ENCODE assay signal across 15 cellular contexts in genomic region chr17:20465535-20465934, GRCh38. TPM values are rescaled to one million over a fixed set of nuclear protein-coding genes. Genes with fewer than 3 reads are reported as not detected.
DNase-seq lines count a peak whose midpoint lies in the region; ATAC-seq and TF ChIP-seq lines count a peak whose summit lies in the region.
"Not testable (repeated sequence)": the region's sequence is repeated elsewhere in the genome, so short reads cannot be mapped to it uniquely, and the experiment has no call there.
"Had no signal": no experiment of that assay in that cellular context is flagged by ENCODE, and none has a peak within 500 bp of the region (broad histone marks: within the 10 kb centered on the region; RNA-seq: fewer than 3 reads in every experiment).

No MANE protein-coding gene starts in this region.

- BruUV-seq in PC-3 (replicated peaks; lab: Mats Ljungman, UMichigan) = not testable (repeated sequence)

- CTCF ChIA-PET in PC-3 (lab: Charles Lee) = not testable (repeated sequence)

- intact Hi-C loops in PC-3 (cut with micrococcal nuclease); heart left ventricle (cut with DNase I); left ventricle myocardium superior (cut with micrococcal nuclease); right lobe of liver (cut with DNase I); gastrocnemius medialis (cut with DNase I; ENCODE audit: low total_unique reads): not testable (repeated sequence)

- H4K20me1 ChIP-seq in PC-3 (ENCODE audit: low read length) = not testable (repeated sequence)

- not testable (repeated sequence) for H3F3A ChIP-seq in PC-3 (ENCODE audit: low read length, unreplicated experiment)

- POLR2A ChIA-PET in PC-3 (lab: Charles Lee; ENCODE audit: unreplicated experiment) = not testable (repeated sequence)

- WGBS in gastroesophageal sphincter (ENCODE audit: low coverage in 1 of 2), 2 donors = no CpG with 5 or more reads among the region's 12 CpGs
- 33 to 45% methylated on average over 7 of the region's 12 CpGs; no CpG with 5 or more reads in 2 of the 4 donors for WGBS in heart left ventricle, 4 donors
- WGBS in right lobe of liver (ENCODE audit: insufficient coverage, low coverage, low lambda C conversion rate, missing lambda C conversion rate) = 43% methylated on average over 6 of the region's 12 CpGs

- H3K4me2 ChIP-seq in PC-3 (ENCODE audit: low read length) = not testable (repeated sequence)

- in situ Hi-C loops in gastrocnemius medialis (cut with MboI; ENCODE audit: low sequenced_read_pairs in 4 of 4) = not testable (repeated sequence)

- TF ChIP-seq POLR2A in gastroesophageal sphincter (IDR thresholded peaks at IDR 0.05); heart left ventricle (IDR thresholded peaks at IDR 0.05); right lobe of liver (IDR thresholded peaks at IDR 0.05); gastrocnemius medialis (IDR thresholded peaks at IDR 0.05): not testable (repeated sequence)

- TF ChIP-seq CTCF in PC-3 (conservative IDR thresholded peaks at IDR 0.05; ENCODE audit: low read depth, low read length); choroid plexus epithelial cell (conservative IDR thresholded peaks at IDR 0.05; ENCODE audit: low read depth, low read length); gastroesophageal sphincter (IDR thresholded peaks at IDR 0.05); heart left ventricle (IDR thresholded peaks at IDR 0.05); right lobe of liver (IDR thresholded peaks at IDR 0.05); gastrocnemius medialis (IDR thresholded peaks at IDR 0.05 in 4 of 5, conservative IDR thresholded peaks at IDR 0.05 in 1 of 5): not testable (repeated sequence)

- TF ChIP-seq EP300 in gastroesophageal sphincter (IDR thresholded peaks at IDR 0.05) = not testable (repeated sequence)

- not testable (repeated sequence) for H3K4me3 ChIP-seq in PC-3 (ENCODE audit: low read length); choroid plexus epithelial cell (ENCODE audit: low read depth, low read length); gastroesophageal sphincter; heart left ventricle; right lobe of liver; gastrocnemius medialis

- H3K9ac ChIP-seq in PC-3 (ENCODE audit: low read length) = not testable (repeated sequence)

- not testable (repeated sequence) for H3K4me1 ChIP-seq in PC-3 (ENCODE audit: insufficient read depth, low read length); gastroesophageal sphincter; heart left ventricle; right lobe of liver; gastrocnemius medialis

- H3K9me3 ChIP-seq in PC-3 (ENCODE audit: low read length); gastroesophageal sphincter; heart left ventricle; right lobe of liver; gastrocnemius medialis: not testable (repeated sequence)

- not testable (repeated sequence) for H3K27me3 ChIP-seq in PC-3 (ENCODE audit: low read length); gastroesophageal sphincter; heart left ventricle; right lobe of liver; gastrocnemius medialis

- H2AFZ ChIP-seq in PC-3 (ENCODE audit: low read length) = not testable (repeated sequence)

- H3K79me2 ChIP-seq in PC-3 (ENCODE audit: low read length) = not testable (repeated sequence)

- not testable (repeated sequence) for H3K27ac ChIP-seq in PC-3 (ENCODE audit: low read length); gastroesophageal sphincter; heart left ventricle; right lobe of liver; gastrocnemius medialis

- H3K36me3 ChIP-seq in PC-3 (ENCODE audit: low read depth, low read length); gastroesophageal sphincter; heart left ventricle; right lobe of liver; gastrocnemius medialis: not testable (repeated sequence)

- ATAC-seq in PC-3 = not testable (repeated sequence)
- ATAC-seq in gastroesophageal sphincter (peak; percentile 53), heart left ventricle (peak in 3 of 4 donors; percentile 59 to 77 (median 71)), left ventricle myocardium superior (peak; percentile 60), right lobe of liver (peak; percentile 27 to 57 (median 48)), gastrocnemius medialis (peak; percentile 47 to 56)

- H3K9me2 ChIP-seq in PC-3 (replicated peaks; ENCODE audit: low read length) = not testable (repeated sequence)

- DNase-seq in PC-3 (peak; percentile 0), choroid plexus epithelial cell (ENCODE audit: low read depth) (peak; percentile 21), left kidney (ENCODE audit: low read depth, low spot score) (peak; percentile 3)
- DNase-seq in heart left ventricle, left ventricle myocardium superior, right lobe of liver, gastrocnemius medialis: not testable (repeated sequence)

RNA-seq across cellular contexts. Expression of gene LGALS9B, which starts 1.8 kb away (rescaled TPM):
- total RNA-seq in PC-3 (2014; rRNA removed) (not detected in 2 replicates), gastroesophageal sphincter (not detected), heart left ventricle (under 1 TPM in 1 of 9 donors, not detected in 8; 0.32 TPM), left ventricle myocardium superior (not detected), right lobe of liver (under 1 TPM in 1 of 6 experiments, not detected in 5; 0.42 TPM), gastrocnemius medialis (not detected)
- polyA plus RNA-seq in heart left ventricle = not detected
- total RNA-seq: CD4-positive, alpha-beta T cell; CD8-positive, alpha-beta memory T cell; GM23338; H4; H9 had no signal
- polyA plus RNA-seq: A549; CD14-positive monocyte; CD8-positive, alpha-beta memory T cell; GM23338 had no signal
